ENCODE assay signal across 29 cellular contexts in the genomic region with DNA sequence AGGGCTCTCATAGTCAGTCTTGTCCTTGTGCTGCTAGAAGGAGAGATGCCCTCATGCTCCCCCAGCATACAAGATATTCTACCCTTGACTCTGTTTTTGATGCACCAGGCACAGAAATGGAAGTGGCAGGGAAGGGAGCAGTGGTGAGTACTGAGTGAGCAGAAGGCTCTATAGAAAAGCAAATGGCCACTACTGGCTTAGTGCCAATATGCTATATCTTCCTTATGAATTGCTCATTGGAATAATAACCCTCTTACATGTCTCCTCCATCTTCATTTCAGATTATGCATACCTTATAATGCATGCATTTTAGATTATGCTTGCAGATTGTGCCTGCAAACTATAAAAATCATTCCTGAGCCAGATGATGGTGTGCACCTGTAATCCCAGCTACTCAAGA.
"Had no signal": no experiment of that assay in that cellular context is flagged by ENCODE, and none has a peak within 500 bp of the region (broad histone marks: within the 10 kb centered on the region; RNA-seq: fewer than 3 reads in every experiment).

No MANE protein-coding gene starts in this region.

- ATAC-seq: esophagus mucosa, foreskin keratinocyte, gastrocnemius medialis, gastroesophageal sphincter, heart left ventricle, heart right ventricle had no signal

- H2AFZ ChIP-seq: hepatocyte had no signal

- H3K36me3 ChIP-seq: colonic mucosa, gastrocnemius medialis, gastroesophageal sphincter had no signal

- H3K4me2 ChIP-seq: hepatocyte had no signal

- H3K27ac Mint-ChIP-seq: dendritic cell treated with granulocyte-macrophage colony-stimulating factor and Interleukin-4, amounts not matched to agents 40 ng/mL and 50 ng/mL, for 4 days; endodermal cell had no signal

- H3K27me3 ChIP-seq: colonic mucosa, dorsolateral prefrontal cortex, esophagus muscularis mucosa, esophagus squamous epithelium, foreskin keratinocyte, gastrocnemius medialis, gastroesophageal sphincter, heart left ventricle, heart right ventricle, hepatocyte had no signal

- FAIRE-seq: endometrium, endothelial cell of umbilical vein, frontal cortex had no signal

- H3K27me3 Mint-ChIP-seq: dendritic cell treated with granulocyte-macrophage colony-stimulating factor and Interleukin-4, amounts not matched to agents 40 ng/mL and 50 ng/mL, for 4 days had no signal

- H3K4me1 Mint-ChIP-seq: endodermal cell had no signal

- DNase-seq: colonic mucosa; cortex of kidney; dermis blood vessel endothelial cell; dorsolateral prefrontal cortex; effector CD4-positive, alpha-beta T cell; effector CD8-positive, alpha-beta T cell; effector memory CD4-positive, alpha-beta T cell; endodermal cell; erythroblast; esophagus squamous epithelium; foreskin fibroblast; foreskin keratinocyte; foreskin melanocyte; gastrocnemius medialis; glutamatergic neuron; head of caudate nucleus; heart left ventricle; heart right ventricle; hippocampal formation had no signal

- H3K4me3 ChIP-seq: colonic mucosa, coronary artery, dorsolateral prefrontal cortex, esophagus muscularis mucosa, esophagus squamous epithelium, gastrocnemius medialis, gastroesophageal sphincter, heart left ventricle, heart right ventricle, hepatocyte had no signal

- H3K4me3 Mint-ChIP-seq: dendritic cell treated with granulocyte-macrophage colony-stimulating factor and Interleukin-4, amounts not matched to agents 40 ng/mL and 50 ng/mL, for 4 days; endodermal cell had no signal

- H3K9me3 ChIP-seq: colonic mucosa, esophagus muscularis mucosa, esophagus squamous epithelium, gastrocnemius medialis, gastroesophageal sphincter, heart left ventricle, heart right ventricle had no signal

- H3K9me3 Mint-ChIP-seq: dendritic cell treated with granulocyte-macrophage colony-stimulating factor and Interleukin-4, amounts not matched to agents 40 ng/mL and 50 ng/mL, for 4 days; endodermal cell had no signal

- H3K4me1 ChIP-seq: colonic mucosa, foreskin keratinocyte had no signal

- H3K27ac ChIP-seq: colonic mucosa, coronary artery, epithelial cell of prostate, esophagus muscularis mucosa, esophagus squamous epithelium, foreskin keratinocyte, gastrocnemius medialis, gastroesophageal sphincter, heart left ventricle, heart right ventricle, hepatocyte had no signal

- H3K79me2 ChIP-seq: hepatocyte had no signal
